ENCODE assay signal across 8 cellular contexts in the genomic region with DNA sequence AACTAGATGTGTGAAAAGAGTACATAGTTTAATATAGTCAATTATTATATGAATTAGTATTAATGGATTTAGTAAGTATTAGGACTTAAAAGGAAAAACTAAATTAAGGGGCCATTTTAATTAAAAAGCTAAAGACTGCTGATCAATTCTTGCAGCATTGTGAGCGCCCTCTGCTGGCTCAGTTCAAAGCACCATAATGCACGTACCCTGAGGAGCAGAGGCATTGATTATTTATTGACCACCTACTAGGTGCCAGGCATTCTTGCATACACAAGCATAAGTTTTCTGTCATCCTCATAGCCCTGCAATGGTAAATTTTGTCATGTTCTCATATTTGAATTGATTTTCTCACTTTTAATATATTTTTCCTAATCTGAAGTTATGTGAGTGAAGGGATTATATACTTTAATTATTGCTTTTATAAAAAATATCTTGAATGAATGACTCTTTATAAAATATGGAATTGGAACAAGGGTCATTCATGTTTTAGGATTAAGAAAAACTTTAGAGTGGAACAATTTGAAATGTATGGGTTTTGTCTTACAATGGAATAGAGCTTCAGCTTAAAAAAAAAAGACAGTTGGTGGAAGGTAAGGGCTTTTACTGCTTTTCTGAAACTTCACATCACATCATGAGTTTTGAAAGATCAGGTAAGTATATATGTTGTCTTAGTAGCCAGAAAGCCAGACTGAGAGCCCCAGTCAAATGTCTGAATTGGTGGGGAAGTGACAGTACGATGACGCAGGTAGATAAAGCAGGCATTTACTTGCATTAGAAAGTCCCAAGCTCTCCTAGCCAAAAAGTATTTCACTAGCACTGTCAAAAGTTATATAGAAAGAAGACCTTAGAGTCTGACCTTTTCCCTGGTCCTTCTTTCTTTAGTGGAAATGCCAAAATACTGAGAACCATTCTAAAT. TPM values are rescaled to one million over a fixed set of nuclear protein-coding genes. Genes with fewer than 3 reads are reported as not detected.
DNase-seq lines count a peak whose midpoint lies in the region; ATAC-seq and TF ChIP-seq lines count a peak whose summit lies in the region.

No MANE protein-coding gene starts in this region.

- H3K9me2 ChIP-seq in DOHH2 (replicated peaks; ENCODE audit: control insufficient read depth, low read length), result no peaks in the 10 kb centered on the region

- no peak overlapping the region for H3K27ac ChIP-seq in DOHH2 (ENCODE audit: low read depth, low read length)
- no peak overlapping the region for H3K27ac ChIP-seq in RWPE2 (ENCODE audit: poor library complexity, severe bottlenecking)

- no peaks in the 10 kb centered on the region for H3K9me3 ChIP-seq in DOHH2 (ENCODE audit: control insufficient read depth, insufficient read depth, low read length)
- H3K9me3 ChIP-seq in RWPE2 (ENCODE audit: severe bottlenecking), result no peaks in the 10 kb centered on the region

- H3F3A ChIP-seq in DOHH2 (ENCODE audit: control insufficient read depth, insufficient read depth), result peaks cover 13% of the 10 kb centered on the region; the same call in 1 of the 2 replicates

- H4K20me1 ChIP-seq in DOHH2 (ENCODE audit: control insufficient read depth, insufficient read depth, low read depth, low read length), result no peaks in the 10 kb centered on the region

- peaks cover 50% of the 10 kb centered on the region for H3K36me3 ChIP-seq in DOHH2 (ENCODE audit: control insufficient read depth, low read length)
- H3K36me3 ChIP-seq in RWPE2 (ENCODE audit: low read depth), result no peaks in the 10 kb centered on the region

- H3K27me3 ChIP-seq in DOHH2 (ENCODE audit: control insufficient read depth, low read length) (no peaks in the 10 kb centered on the region), RWPE2 (ENCODE audit: insufficient read depth, poor library complexity, severe bottlenecking) (no peaks in the 10 kb centered on the region)

- H3K79me2 ChIP-seq in DOHH2 (ENCODE audit: control insufficient read depth, low read length), result peaks cover 88% of the 10 kb centered on the region

- no peak overlapping the region for H3K4me2 ChIP-seq in DOHH2 (ENCODE audit: low read length)

- peak; percentile 79 for TF ChIP-seq CTCF in DOHH2 (IDR thresholded peaks at IDR 0.05; ENCODE audit: low read depth, low read length, poor library complexity, severe bottlenecking)
- peak; percentile 92 for TF ChIP-seq CTCF in RWPE2 (IDR thresholded peaks at IDR 0.05; ENCODE audit: poor library complexity, severe bottlenecking)

- peak; percentile 51 for DNase-seq in RWPE2 (ENCODE audit: low spot score)
- DNase-seq in activated naive CD4-positive, alpha-beta T cell treated with Interleukin-2 at 50 U/mL for 16 hours, result peak; percentile 79
- DNase-seq in glomerular visceral epithelial cell (ENCODE audit: extremely low spot score), result peak; percentile 40
- DNase-seq in renal cortical epithelial cell (ENCODE audit: low read depth), result peak; percentile 59

- H3K4me1 ChIP-seq in DOHH2 (ENCODE audit: control insufficient read depth, low read length), result peaks cover 3% of the 10 kb centered on the region; the same call in 1 of the 2 replicates
- H3K4me1 ChIP-seq in RWPE2 (ENCODE audit: insufficient read depth, poor library complexity, severe bottlenecking), result no peaks in the 10 kb centered on the region

- no peak overlapping the region for H3K4me3 ChIP-seq in DOHH2 (ENCODE audit: low read length)
- H3K4me3 ChIP-seq in RWPE2 (ENCODE audit: severe bottlenecking), result no peak overlapping the region

- ATAC-seq in HG02759 (IDR thresholded peaks at IDR 0.05; ENCODE audit: unreplicated experiment) (peak; percentile 39), RWPE2 (ENCODE audit: low read depth) (peak; percentile 45; the same call in 1 of the 3 replicates), GM21526 (IDR thresholded peaks at IDR 0.05; ENCODE audit: low FRiP score, unreplicated experiment) (no peak), GM21515 (IDR thresholded peaks at IDR 0.05; ENCODE audit: unreplicated experiment) (no peak)

RNA-seq across cellular contexts. Expression of a gene that starts 9.7 kb away (rescaled TPM):
- 7.7 and 7.8 TPM in 2 replicates for total RNA-seq in renal cortical epithelial cell

Comparison
In these comparisons a context has a peak if more than half of its experiments do, and no peak if none do; other contexts are left out.
1. ATAC-seq: peak in HG02759 (single experiment) and RWPE2 (single experiment); none in GM21526 (single experiment) and GM21515 (single experiment).
2. Peak in every context shown above with its lines, with median percentiles within 50 percentile points of each other: DNase-seq.